14 cellular contexts compared by ENCODE assay signal in genomic region chr2:97950329-97951154, GRCh38. TPM values are rescaled to one million over a fixed set of nuclear protein-coding genes. Genes with fewer than 3 reads are reported as not detected.
DNase-seq lines count a peak whose midpoint lies in the region; ATAC-seq and TF ChIP-seq lines count a peak whose summit lies in the region.
"Had no signal": no experiment of that assay in that cellular context is flagged by ENCODE, and none has a peak within 500 bp of the region (broad histone marks: within the 10 kb centered on the region; RNA-seq: fewer than 3 reads in every experiment).

No MANE protein-coding gene starts in this region.

- no peaks in the 10 kb centered on the region for H3K36me3 ChIP-seq in mucosa of descending colon (ENCODE audit: low read depth)

- H3K4me3 Mint-ChIP-seq in central memory CD8-positive, alpha-beta T cell: no peak overlapping the region
- H3K4me3 Mint-ChIP-seq in naive B cell (peak overlapping the region in 3 of 8 donors; percentile 0 to 27 (median 10)), glutamatergic neuron (ENCODE audit: unreplicated experiment) (no peak overlapping the region)

- DNase-seq in AG20443 (ENCODE audit: low spot score) (peak; percentile 71), HT1080 (ENCODE audit: low read depth) (peak; percentile 61), naive B cell (no peak), mucosa of descending colon (no peak), glutamatergic neuron (no peak)
- DNase-seq in central memory CD8-positive, alpha-beta T cell (ENCODE audit: low spot score in 2 of 2): no peak
- DNase-seq: activated CD4-positive, alpha-beta T cell treated with anti-CD3 and anti-CD28 coated beads for 4 hours; anterior cingulate cortex; Calu3; NCI-H1930; posterior cingulate gyrus; SHP77 had no signal

- TF ChIP-seq CTCF in mucosa of descending colon (IDR thresholded peaks at IDR 0.05): no peak
- no peak for TF ChIP-seq CTCF in glutamatergic neuron (IDR thresholded peaks at IDR 0.05; ENCODE audit: partially characterized antibody, unreplicated experiment)

- no peak for ATAC-seq in central memory CD8-positive, alpha-beta T cell (replicated peaks; ENCODE audit: extremely low read depth, poor library complexity, severe bottlenecking)
- ATAC-seq in naive B cell (ENCODE audit: low read depth in 2 of 2) (no peak), GM21367 (IDR thresholded peaks at IDR 0.05; ENCODE audit: unreplicated experiment) (no peak), mucosa of descending colon (no peak), GM18511 (IDR thresholded peaks at IDR 0.05; ENCODE audit: unreplicated experiment) (no peak)

- H3K27ac Mint-ChIP-seq in central memory CD8-positive, alpha-beta T cell (ENCODE audit: low read depth): peak overlapping the region; percentile 10
- H3K27ac Mint-ChIP-seq in naive B cell: peak overlapping the region in 4 of 6 donors; percentile 21 to 91 (median 70)
- H3K27ac Mint-ChIP-seq in glutamatergic neuron (ENCODE audit: unreplicated experiment): no peak overlapping the region

- no peaks in the 10 kb centered on the region for H3K9me3 ChIP-seq in mucosa of descending colon

- intact Hi-C loops in mucosa of descending colon (cut with DNase I, micrococcal nuclease): no loop called here

- peaks cover 80% of the 10 kb centered on the region for H3K4me1 Mint-ChIP-seq in central memory CD8-positive, alpha-beta T cell
- H3K4me1 Mint-ChIP-seq in naive B cell (peaks cover 60 to 91% (median 89%) of the 10 kb centered on the region in 3 donors), glutamatergic neuron (ENCODE audit: low read depth, unreplicated experiment) (peaks cover 2% of the 10 kb centered on the region)

- H3K27me3 Mint-ChIP-seq in central memory CD8-positive, alpha-beta T cell: no peaks in the 10 kb centered on the region
- H3K27me3 Mint-ChIP-seq in naive B cell (no peaks in the 10 kb centered on the region), glutamatergic neuron (ENCODE audit: unreplicated experiment) (no peaks in the 10 kb centered on the region)

- H3K4me1 ChIP-seq in mucosa of descending colon (ENCODE audit: low read depth): no peaks in the 10 kb centered on the region

- peaks cover 2% of the 10 kb centered on the region for H3K36me3 Mint-ChIP-seq in central memory CD8-positive, alpha-beta T cell (ENCODE audit: insufficient read depth)
- H3K36me3 Mint-ChIP-seq in naive B cell: peaks cover 0 to 19% of the 10 kb centered on the region in 2 donors
- H3K36me3 Mint-ChIP-seq in glutamatergic neuron (ENCODE audit: unreplicated experiment): peaks cover 4% of the 10 kb centered on the region

- no peaks in the 10 kb centered on the region for H3K9me3 Mint-ChIP-seq in central memory CD8-positive, alpha-beta T cell
- H3K9me3 Mint-ChIP-seq in naive B cell: peaks cover 0 to 2% (median 0%) of the 10 kb centered on the region in 7 donors
- H3K9me3 Mint-ChIP-seq in glutamatergic neuron (ENCODE audit: unreplicated experiment): peaks cover 1% of the 10 kb centered on the region

- no peak overlapping the region for H3K4me3 ChIP-seq in mucosa of descending colon

RNA-seq across cellular contexts. Expression of gene TMEM131, which starts 45.2 kb away (rescaled TPM):
- total RNA-seq in HT1080 (2014; rRNA removed; shearing (Covaris generic)): 8.9 and 9.7 TPM in 2 replicates
- polyA plus RNA-seq in HT1080 (2015; cell fraction: cytosol; rRNA removed): 12.8 and 20.3 TPM in 2 replicates
- polyA plus RNA-seq in HT1080 (2015; cell fraction: nucleus; rRNA removed): 65.9 and 76.1 TPM in 2 replicates
- 10 to 100 TPM; 13.4 to 32.9 (median 19.1) TPM for polyA plus RNA-seq in naive B cell (ENCODE audit: low read depth in 6 of 6)
- total RNA-seq in mucosa of descending colon (100 to 1,000 TPM in 1 of 3 donors, 10 to 100 TPM in 2; 58.3 to 110 (median 67.7) TPM), glutamatergic neuron (ENCODE audit: unreplicated experiment) (36.6 TPM)

Comparison
In these comparisons a context has a peak if more than half of its experiments do, and no peak if none do; other contexts are left out.
1. DNase-seq: peak in AG20443 (single experiment) and HT1080 (single experiment); none in central memory CD8-positive, alpha-beta T cell (0 of 2), naive B cell (single experiment), mucosa of descending colon (0 of 3) and glutamatergic neuron (single experiment).